In genomic region chr3:177944228-177944661, GRCh38 we compare ENCODE assay signal across 13 cellular contexts.
DNase-seq lines count a peak whose midpoint lies in the region; ATAC-seq and TF ChIP-seq lines count a peak whose summit lies in the region.
"Had no signal": no experiment of that assay in that cellular context is flagged by ENCODE, and none has a peak within 500 bp of the region (broad histone marks: within the 10 kb centered on the region; RNA-seq: fewer than 3 reads in every experiment).

No MANE protein-coding gene starts in this region.

- H3K4me3 ChIP-seq in PC-3 (ENCODE audit: low read length) (no peak overlapping the region), osteoblast (ENCODE audit: insufficient read depth, low read length) (no peak overlapping the region)
- H3K4me3 ChIP-seq: right lobe of liver, upper lobe of left lung had no signal

- H3F3A ChIP-seq in PC-3 (ENCODE audit: low read length, unreplicated experiment) = no peaks in the 10 kb centered on the region

- H3K9me3 ChIP-seq in PC-3 (ENCODE audit: low read length) = no peaks in the 10 kb centered on the region
- H3K9me3 ChIP-seq in osteoblast (ENCODE audit: low read depth, low read length) = no peaks in the 10 kb centered on the region
- H3K9me3 ChIP-seq: right lobe of liver, upper lobe of left lung had no signal

- H3K9me2 ChIP-seq in PC-3 (replicated peaks; ENCODE audit: low read length) = no peaks in the 10 kb centered on the region

- H2AFZ ChIP-seq in PC-3 (ENCODE audit: low read length) (no peak overlapping the region), osteoblast (ENCODE audit: low read length) (no peak overlapping the region)

- H3K27me3 ChIP-seq in PC-3 (ENCODE audit: low read length) (no peaks in the 10 kb centered on the region), osteoblast (ENCODE audit: insufficient read depth, low read length) (no peaks in the 10 kb centered on the region)
- H3K27me3 ChIP-seq: right lobe of liver, upper lobe of left lung had no signal

- peaks cover 0 to 6% (median 2%) of the 10 kb centered on the region in 7 donors for H3K9me3 Mint-ChIP-seq in CD14-positive monocyte
- H3K9me3 Mint-ChIP-seq in central memory CD8-positive, alpha-beta T cell = no peaks in the 10 kb centered on the region

- intact Hi-C loops in CD14-positive monocyte (cut with micrococcal nuclease) = no loop called here
- intact Hi-C loops in PC-3 (cut with micrococcal nuclease) = no loop called here

- H3K79me2 ChIP-seq in PC-3 (ENCODE audit: low read length) = no peaks in the 10 kb centered on the region
- no peaks in the 10 kb centered on the region for H3K79me2 ChIP-seq in osteoblast (ENCODE audit: insufficient read depth, low read length)

- H4K20me1 ChIP-seq in PC-3 (ENCODE audit: low read length) (no peaks in the 10 kb centered on the region), osteoblast (ENCODE audit: insufficient read depth, low read length) (no peaks in the 10 kb centered on the region)

- no peak overlapping the region for H3K4me2 ChIP-seq in PC-3 (ENCODE audit: low read length)
- no peak overlapping the region for H3K4me2 ChIP-seq in osteoblast (ENCODE audit: insufficient read depth, low read length)

- ATAC-seq in PC-3 = no peak
- ATAC-seq in central memory CD8-positive, alpha-beta T cell (replicated peaks; ENCODE audit: extremely low read depth, poor library complexity, severe bottlenecking) = peak; percentile 61

- peak overlapping the region; percentile 20 to 83 (median 79) for H3K27ac Mint-ChIP-seq in CD14-positive monocyte
- peak overlapping the region; percentile 69 for H3K27ac Mint-ChIP-seq in central memory CD8-positive, alpha-beta T cell (ENCODE audit: low read depth)

- BruUV-seq in PC-3 (replicated peaks; lab: Mats Ljungman, UMichigan) = no TSS peak

- peaks cover 42% of the 10 kb centered on the region for H3K4me1 Mint-ChIP-seq in CD14-positive monocyte
- H3K4me1 Mint-ChIP-seq in central memory CD8-positive, alpha-beta T cell = peaks cover 26% of the 10 kb centered on the region

- peak overlapping the region in 1 of 2 donors; percentile 27 for H3K4me3 Mint-ChIP-seq in CD14-positive monocyte
- H3K4me3 Mint-ChIP-seq in central memory CD8-positive, alpha-beta T cell = peak overlapping the region; percentile 55

- no peak for DNase-seq in CD14-positive monocyte (ENCODE audit: low spot score)
- DNase-seq in H4 (ENCODE audit: low spot score) = peak; percentile 18
- peak; percentile 11 for DNase-seq in PC-3
- DNase-seq in central memory CD8-positive, alpha-beta T cell (ENCODE audit: low spot score in 2 of 2) = no peak
- DNase-seq in stimulated activated CD4-positive, alpha-beta T cell treated with anti-CD3 and anti-CD28 coated beads, Interleukin-2, amount 100 ng/mL, for 24 hours = no peak
- DNase-seq in effector CD4-positive, alpha-beta T cell = no peak
- DNase-seq in osteoblast (ENCODE audit: insufficient read length, low spot score, missing footprints) = no peak
- no peak for DNase-seq in HPDE6-E6E7 (ENCODE audit: extremely low spot score)
- DNase-seq: activated CD4-positive, CD25-positive, alpha-beta regulatory T cell; anterior cingulate cortex; NCI-H1930; right lobe of liver; upper lobe of left lung had no signal

- H3K27ac ChIP-seq in PC-3 (ENCODE audit: low read length) (no peak overlapping the region), osteoblast (ENCODE audit: low read depth, low read length) (no peak overlapping the region)
- H3K27ac ChIP-seq: right lobe of liver had no signal

- H3K36me3 ChIP-seq in PC-3 (ENCODE audit: low read depth, low read length) (no peaks in the 10 kb centered on the region), osteoblast (ENCODE audit: insufficient read depth, low read length) (no peaks in the 10 kb centered on the region)
- H3K36me3 ChIP-seq: right lobe of liver, upper lobe of left lung had no signal

- H3K36me3 Mint-ChIP-seq in CD14-positive monocyte = no peaks in the 10 kb centered on the region
- no peaks in the 10 kb centered on the region for H3K36me3 Mint-ChIP-seq in central memory CD8-positive, alpha-beta T cell (ENCODE audit: insufficient read depth)

- POLR2A ChIA-PET in PC-3 (lab: Charles Lee; ENCODE audit: unreplicated experiment) = no interaction called here

- TF ChIP-seq CTCF in CD14-positive monocyte (IDR thresholded peaks at IDR 0.05) (no peak), PC-3 (conservative IDR thresholded peaks at IDR 0.05; ENCODE audit: low read depth, low read length) (no peak), osteoblast (IDR thresholded peaks at IDR 0.05; ENCODE audit: extremely low read depth, low read depth, low read length) (no peak)

- H3K9ac ChIP-seq in PC-3 (ENCODE audit: low read length) = no peak overlapping the region

- peaks cover 0 to 2% (median 0%) of the 10 kb centered on the region in 3 donors for H3K27me3 Mint-ChIP-seq in CD14-positive monocyte (ENCODE audit: low read depth in 3 of 3)
- H3K27me3 Mint-ChIP-seq in central memory CD8-positive, alpha-beta T cell = no peaks in the 10 kb centered on the region

- no peaks in the 10 kb centered on the region for H3K4me1 ChIP-seq in PC-3 (ENCODE audit: insufficient read depth, low read length)
- H3K4me1 ChIP-seq in osteoblast (ENCODE audit: insufficient read depth, low read length) = peaks cover 16% of the 10 kb centered on the region

- CTCF ChIA-PET in PC-3 (lab: Charles Lee) = no interaction called here

Comparison
In these comparisons a context has a peak if more than half of its experiments do, and no peak if none do; other contexts are left out.
1. DNase-seq: peak in H4 (single experiment) and PC-3 (single experiment); none in CD14-positive monocyte (single experiment), central memory CD8-positive, alpha-beta T cell (0 of 2), stimulated activated CD4-positive, alpha-beta T cell treated with anti-CD3 and anti-CD28 coated beads, Interleukin-2, amount 100 ng/mL, for 24 hours (0 of 2), effector CD4-positive, alpha-beta T cell (single experiment), osteoblast (single experiment) and HPDE6-E6E7 (single experiment).